22 cellular contexts compared by ENCODE assay signal in the genomic region with DNA sequence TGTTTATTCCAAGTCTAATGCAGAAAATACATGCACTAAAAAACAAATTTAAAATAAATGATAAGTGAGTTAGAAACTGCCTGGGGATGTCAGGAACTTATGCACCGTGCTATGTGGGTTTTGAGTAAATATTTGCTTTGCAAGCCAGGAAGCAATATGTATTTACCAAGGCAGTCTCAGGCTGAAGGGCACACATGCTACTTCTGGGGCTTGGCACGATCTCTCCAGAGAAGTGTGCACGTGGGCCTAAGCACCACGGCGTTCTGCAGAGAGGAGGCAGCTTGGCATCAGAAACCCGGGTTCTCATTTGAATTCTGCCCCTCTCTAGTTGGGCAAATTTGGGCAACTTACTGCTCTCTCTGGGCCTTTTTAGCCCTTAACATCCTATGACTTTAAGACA.
DNase-seq lines count a peak whose midpoint lies in the region; ATAC-seq, FAIRE-seq and TF ChIP-seq lines count a peak whose summit lies in the region.
"Had no signal": no experiment of that assay in that cellular context is flagged by ENCODE, and none has a peak within 500 bp of the region (broad histone marks: within the 10 kb centered on the region; RNA-seq: fewer than 3 reads in every experiment).

No MANE protein-coding gene starts in this region.

- in situ Hi-C loops in transverse colon (cut with MboI; ENCODE audit: low pct_ligation_motif_present in 1 of 4, low pct_unique_long_range_greater_than_20kb in 1 of 4, low sequenced_read_pairs in 3 of 4), result no loop called here

- H3K4ac ChIP-seq in H1 (replicated peaks; ENCODE audit: insufficient read length, low read depth, low read length), result no peak overlapping the region

- no peak overlapping the region for H3K14ac ChIP-seq in H1 (ENCODE audit: insufficient read length)

- no peak overlapping the region for H4K91ac ChIP-seq in H1 (replicated peaks; ENCODE audit: insufficient read length, low read length)

- no peaks in the 10 kb centered on the region for H3K79me2 ChIP-seq in H1 (ENCODE audit: control insufficient read depth in 1 of 2, insufficient read depth in 2 of 2, low read length in 2 of 2)

- no peaks in the 10 kb centered on the region for H3K27me3 ChIP-seq in heart right ventricle
- H3K27me3 ChIP-seq in H1 (replicated peaks in 1 of 4; ENCODE audit: control insufficient read depth in 3 of 4, extremely low read depth in 1 of 4, insufficient read depth in 3 of 4, low read length in 3 of 4), result no peaks in the 10 kb centered on the region
- H3K27me3 ChIP-seq in transverse colon, result no peaks in the 10 kb centered on the region
- H3K27me3 ChIP-seq: spleen, vagina had no signal

- FAIRE-seq in H1 (lab: Jason Lieb, UNC), result no peak
- FAIRE-seq: astrocyte, kidney had no signal

- no peak overlapping the region for H3K18ac ChIP-seq in H1 (ENCODE audit: extremely low read depth, low read length)

- peaks cover 0 to 33% (median 15%) of the 10 kb centered on the region in 9 donors for H3K4me1 ChIP-seq in heart right ventricle
- H3K4me1 ChIP-seq in H1 (replicated peaks in 1 of 4; ENCODE audit: control insufficient read depth in 3 of 4, insufficient read depth in 4 of 4, low read length in 3 of 4), result peaks cover 0 to 9% (median 3%) of the 10 kb centered on the region in 4 experiments; a peak in 4 of 7 replicates
- H3K4me1 ChIP-seq in transverse colon, result peaks cover 2 to 41% (median 28%) of the 10 kb centered on the region in 4 donors

- H3K9me3 ChIP-seq in heart right ventricle, result no peaks in the 10 kb centered on the region
- no peaks in the 10 kb centered on the region for H3K9me3 ChIP-seq in H1 (ENCODE audit: insufficient read depth in 2 of 2, low read depth in 1 of 2, low read length in 1 of 2)
- no peaks in the 10 kb centered on the region for H3K9me3 ChIP-seq in transverse colon
- H3K9me3 ChIP-seq: spleen, vagina had no signal

- H3K4me3 ChIP-seq in heart right ventricle (no peak overlapping the region), H1 (ENCODE audit: extremely low read depth in 1 of 4, insufficient read depth in 2 of 4, low read depth in 3 of 4, low read length in 4 of 4) (no peak overlapping the region), transverse colon (no peak overlapping the region)
- H3K4me3 ChIP-seq: spleen, vagina had no signal

- H3K23ac ChIP-seq in H1 (ENCODE audit: insufficient read length), result no peak overlapping the region

- H3K9me3 Mint-ChIP-seq in activated CD8-positive, alpha-beta memory T cell treated with anti-CD3 and anti-CD28 coated beads, Interleukin-2, amount 10 ng/mL, durations not matched to agents 7 days and 5 days (ENCODE audit: low read depth), result no peaks in the 10 kb centered on the region
- H3K9me3 Mint-ChIP-seq in activated T-cell treated with anti-CD3 and anti-CD28 coated beads, Interleukin-2, amount 50 U/mL, for 72 hours, result no peaks in the 10 kb centered on the region
- H3K9me3 Mint-ChIP-seq: dendritic cell treated with granulocyte-macrophage colony-stimulating factor and Interleukin-4, amounts not matched to agents 40 ng/mL and 50 ng/mL, for 4 days had no signal

- no peaks in the 10 kb centered on the region for H4K20me1 ChIP-seq in H1 (replicated peaks in 1 of 2; ENCODE audit: control insufficient read depth in 1 of 2, insufficient read depth in 2 of 2, low read length in 2 of 2)

- no peak overlapping the region for H2BK12ac ChIP-seq in H1 (ENCODE audit: low read depth, low read length)

- TF ChIP-seq EP300 in H1 (IDR thresholded peaks at IDR 0.05; ENCODE audit: borderline replicate concordance in 1 of 2, low read depth in 2 of 2, low read length in 2 of 2), result no peak
- no peak for TF ChIP-seq EP300 in transverse colon (IDR thresholded peaks at IDR 0.05; ENCODE audit: low read depth)

- peak in 2 of 9 donors; percentile 30 to 33 for TF ChIP-seq CTCF in heart right ventricle (IDR thresholded peaks at IDR 0.05)
- no peak for TF ChIP-seq CTCF in H1 (IDR thresholded peaks at IDR 0.05; ENCODE audit: control extremely low read depth in 1 of 3, insufficient read depth in 1 of 3, low read depth in 1 of 3, low read length in 3 of 3)
- no peak for TF ChIP-seq CTCF in transverse colon (IDR thresholded peaks at IDR 0.05)

- DNase-seq in heart right ventricle (peak; percentile 25), left cardiac atrium (no peak), NCI-H2196 treated with DMSO at 0.1 percent for 48 hours (lab: John Stamatoyannopoulos, UW; ENCODE audit: unreplicated experiment) (peak; percentile 49), H1 (ENCODE audit: low read depth in 1 of 2, low spot score in 2 of 2) (no peak), transverse colon (peak; percentile 52)
- no peak for DNase-seq in activated CD8-positive, alpha-beta memory T cell treated with anti-CD3 and anti-CD28 coated beads, Interleukin-2, amount 10 ng/mL, durations not matched to agents 7 days and 5 days
- no peak for DNase-seq in activated T-cell treated with anti-CD3 and anti-CD28 coated beads, Interleukin-2, amount 50 U/mL, for 72 hours
- DNase-seq: ACHN; activated CD4-positive, CD25-positive, alpha-beta regulatory T cell treated with anti-CD3 and anti-CD28 coated beads, Interleukin-2, amount 50 U/mL, for 72 hours; activated CD8-positive, alpha-beta memory T cell treated with anti-CD3 and anti-CD28 coated beads, Interleukin-2, amount 50 U/mL, for 48 hours; activated naive CD4-positive, alpha-beta T cell; KBM-7; kidney; NCI-H146; spleen; stimulated activated naive CD4-positive, alpha-beta T cell treated with Interleukin-2 at 50 U/mL for 16 hours; T-helper 17 cell had no signal

- H2BK15ac ChIP-seq in H1 (ENCODE audit: low read length), result no peak overlapping the region

- no peak for TF ChIP-seq RAD21 in H1 (IDR thresholded peaks at IDR 0.05 in 1 of 2, conservative IDR thresholded peaks at IDR 0.05 in 1 of 2; ENCODE audit: low read depth in 2 of 2, low read length in 2 of 2)

- no peaks in the 10 kb centered on the region for H3K36me3 ChIP-seq in heart right ventricle
- no peaks in the 10 kb centered on the region; a peak in 1 of 8 replicates for H3K36me3 ChIP-seq in H1 (ENCODE audit: control insufficient read depth in 2 of 4, insufficient read depth in 4 of 4, low read length in 3 of 4)
- H3K36me3 ChIP-seq in transverse colon, result no peaks in the 10 kb centered on the region
- H3K36me3 ChIP-seq: spleen, vagina had no signal

- TF ChIP-seq POLR2A in H1 (IDR thresholded peaks at IDR 0.05; ENCODE audit: control extremely low read depth in 1 of 2, low read depth in 2 of 2, low read length in 2 of 2) (no peak), transverse colon (IDR thresholded peaks at IDR 0.05) (no peak)

- POLR2A ChIA-PET in H1 (lab: Charles Lee; ENCODE audit: partially characterized antibody), result no interaction called here

- ATAC-seq in heart right ventricle (peak in 3 of 8 donors; percentile 25 to 41 (median 37)), left cardiac atrium (no peak), HG03025 (IDR thresholded peaks at IDR 0.05; ENCODE audit: low FRiP score, unreplicated experiment) (no peak)
- no peak for ATAC-seq in activated CD8-positive, alpha-beta memory T cell treated with anti-CD3 and anti-CD28 coated beads, Interleukin-2, amount 10 ng/mL, durations not matched to agents 7 days and 5 days
- no peak for ATAC-seq in activated T-cell treated with anti-CD3 and anti-CD28 coated beads, Interleukin-2, amount 50 U/mL, for 72 hours (replicated peaks in 1 of 2)
- ATAC-seq: T-helper 17 cell had no signal

- 55 to 59% methylated on average over 6 of the region's 6 CpGs for WGBS in heart right ventricle, 2 donors
- 90% methylated on average over 6 of the region's 6 CpGs; no CpG with 5 or more reads in 1 of the 2 experiments for WGBS in H1 (ENCODE audit: extremely low coverage in 1 of 2, insufficient coverage in 1 of 2, insufficient read length in 1 of 2, insufficient replicate concordance in 2 of 2, low coverage in 1 of 2, low lambda C conversion rate in 2 of 2, missing lambda C conversion rate in 1 of 2), 2 experiments
- 40 to 61% methylated on average over 4 to 6 of the region's 6 CpGs for WGBS in transverse colon (ENCODE audit: low coverage in 1 of 2), 2 donors

- no peak overlapping the region for H3K27ac Mint-ChIP-seq in activated CD8-positive, alpha-beta memory T cell treated with anti-CD3 and anti-CD28 coated beads, Interleukin-2, amount 10 ng/mL, durations not matched to agents 7 days and 5 days
- H3K27ac Mint-ChIP-seq in activated T-cell treated with anti-CD3 and anti-CD28 coated beads, Interleukin-2, amount 50 U/mL, for 72 hours, result no peak overlapping the region
- H3K27ac Mint-ChIP-seq: dendritic cell treated with granulocyte-macrophage colony-stimulating factor and Interleukin-4, amounts not matched to agents 40 ng/mL and 50 ng/mL, for 4 days; T-helper 17 cell had no signal

- H3K23me2 ChIP-seq in H1 (ENCODE audit: low read depth, low read length), result no peaks in the 10 kb centered on the region; the same call in 1 of the 2 replicates

- H2BK120ac ChIP-seq in H1 (replicated peaks; ENCODE audit: low read depth, low read length), result no peak overlapping the region

- H2AFZ ChIP-seq in H1 (ENCODE audit: low read length), result no peak overlapping the region

- no peak overlapping the region for H4K5ac ChIP-seq in H1 (ENCODE audit: insufficient read length, low read depth, low read length)

- no peak overlapping the region for H2BK5ac ChIP-seq in H1 (ENCODE audit: low read depth, low read length)

- no peaks in the 10 kb centered on the region for H3K79me1 ChIP-seq in H1 (ENCODE audit: low read depth, low read length)

- 0 out of 2 replicates have a peak overlapping the region, but pooled peaks have one; percentile 13 for H2BK20ac ChIP-seq in H1 (ENCODE audit: low read length)

- no peak overlapping the region for H3K56ac ChIP-seq in H1 (replicated peaks; ENCODE audit: insufficient read length, low read depth, low read length)

- CTCF ChIA-PET in H1 (lab: Charles Lee; ENCODE audit: partially characterized antibody), result interaction anchor here (0.6 to 2.1 kb wide), 2 partner anchors 10 to 427 kb away, joined by 3 to 17 read pairs; no protein-coding TSS in a partner anchor
- CTCF ChIA-PET in activated CD8-positive, alpha-beta memory T cell treated with anti-CD3 and anti-CD28 coated beads, Interleukin-2, amount 10 ng/mL, durations not matched to agents 7 days and 5 days (lab: Charles Lee), result no interaction called here

- H2AK5ac ChIP-seq in H1 (ENCODE audit: low read depth, low read length), result no peak overlapping the region

- peaks cover 5% of the 10 kb centered on the region for H3K27me3 Mint-ChIP-seq in activated CD8-positive, alpha-beta memory T cell treated with anti-CD3 and anti-CD28 coated beads, Interleukin-2, amount 10 ng/mL, durations not matched to agents 7 days and 5 days
- H3K27me3 Mint-ChIP-seq in activated T-cell treated with anti-CD3 and anti-CD28 coated beads, Interleukin-2, amount 50 U/mL, for 72 hours (ENCODE audit: low read depth), result peaks cover 2% of the 10 kb centered on the region
- H3K27me3 Mint-ChIP-seq: dendritic cell treated with granulocyte-macrophage colony-stimulating factor and Interleukin-4, amounts not matched to agents 40 ng/mL and 50 ng/mL, for 4 days had no signal

- H3K9ac ChIP-seq in H1 (replicated peaks in 1 of 4; ENCODE audit: extremely low read depth in 1 of 4, low read depth in 3 of 4, low read length in 3 of 4), result no peak overlapping the region

- H3K27ac ChIP-seq in heart right ventricle (peak overlapping the region in 6 of 10 donors; percentile 30 to 99 (median 93)), H1 (ENCODE audit: low read depth, low read length) (no peak overlapping the region), transverse colon (no peak overlapping the region)
- H3K27ac ChIP-seq: HL-60, spleen, vagina had no signal

- H3K4me3 Mint-ChIP-seq in activated CD8-positive, alpha-beta memory T cell treated with anti-CD3 and anti-CD28 coated beads, Interleukin-2, amount 10 ng/mL, durations not matched to agents 7 days and 5 days, result no peak overlapping the region
- H3K4me3 Mint-ChIP-seq in activated T-cell treated with anti-CD3 and anti-CD28 coated beads, Interleukin-2, amount 50 U/mL, for 72 hours, result no peak overlapping the region
- H3K4me3 Mint-ChIP-seq: dendritic cell treated with granulocyte-macrophage colony-stimulating factor and Interleukin-4, amounts not matched to agents 40 ng/mL and 50 ng/mL, for 4 days; T-helper 17 cell had no signal

- H3K4me2 ChIP-seq in H1 (ENCODE audit: insufficient read depth in 1 of 2, low read depth in 2 of 2, low read length in 2 of 2), result no peak overlapping the region

- no peaks in the 10 kb centered on the region for H3K36me3 Mint-ChIP-seq in activated CD8-positive, alpha-beta memory T cell treated with anti-CD3 and anti-CD28 coated beads, Interleukin-2, amount 10 ng/mL, durations not matched to agents 7 days and 5 days
- no peaks in the 10 kb centered on the region for H3K36me3 Mint-ChIP-seq in activated T-cell treated with anti-CD3 and anti-CD28 coated beads, Interleukin-2, amount 50 U/mL, for 72 hours (ENCODE audit: insufficient read depth in 2 of 2)

- H4K8ac ChIP-seq in H1 (ENCODE audit: extremely low read depth, insufficient read depth, low read length), result no peak overlapping the region

- H3K4me1 Mint-ChIP-seq in activated CD8-positive, alpha-beta memory T cell treated with anti-CD3 and anti-CD28 coated beads, Interleukin-2, amount 10 ng/mL, durations not matched to agents 7 days and 5 days, result no peaks in the 10 kb centered on the region
- H3K4me1 Mint-ChIP-seq in activated T-cell treated with anti-CD3 and anti-CD28 coated beads, Interleukin-2, amount 50 U/mL, for 72 hours (ENCODE audit: low read depth), result no peaks in the 10 kb centered on the region

- intact Hi-C loops in heart right ventricle (cut with DNase I) (loop anchor here in 1 of 10 donors (5.0 kb wide), 1 partner anchor 71 kb away; a partner anchor contains a TSS), left cardiac atrium (cut with DNase I) (no loop called here), transverse colon (cut with DNase I; ENCODE audit: low total_unique reads) (no loop called here)

Comparison
In these comparisons a context has a peak if more than half of its experiments do, and no peak if none do; other contexts are left out.
1. DNase-seq: peak in heart right ventricle (2 of 2), NCI-H2196 treated with DMSO at 0.1 percent for 48 hours (single experiment) and transverse colon (single experiment); none in left cardiac atrium (single experiment), H1 (0 of 2), activated CD8-positive, alpha-beta memory T cell treated with anti-CD3 and anti-CD28 coated beads, Interleukin-2, amount 10 ng/mL, durations not matched to agents 7 days and 5 days (single experiment) and activated T-cell treated with anti-CD3 and anti-CD28 coated beads, Interleukin-2, amount 50 U/mL, for 72 hours (0 of 2).
2. H3K27ac ChIP-seq: peak in heart right ventricle (6 of 10); none in H1 (single experiment) and transverse colon (0 of 4).